ENCODE assay signal across 13 cellular contexts in genomic region chr10:44723654-44724053, GRCh38.
DNase-seq lines count a peak whose midpoint lies in the region; ATAC-seq and TF ChIP-seq lines count a peak whose summit lies in the region.
"Had no signal": no experiment of that assay in that cellular context is flagged by ENCODE, and none has a peak within 500 bp of the region (broad histone marks: within the 10 kb centered on the region; RNA-seq: fewer than 3 reads in every experiment).

No MANE protein-coding gene starts in this region.

- peak overlapping the region; percentile 19; the same call in 1 of the 2 replicates for H3K4me3 ChIP-seq in BLaER1
- H3K4me3 ChIP-seq in psoas muscle = no peak overlapping the region
- H3K4me3 ChIP-seq in ovary = no peak overlapping the region
- H3K4me3 ChIP-seq: dorsolateral prefrontal cortex had no signal

- TF ChIP-seq POLR2A in ovary (IDR thresholded peaks at IDR 0.05) = no peak

- ATAC-seq in psoas muscle = peak in 2 of 4 donors; percentile 24 to 44
- ATAC-seq: stimulated activated memory B cell treated with anti-CD40 and anti-IgM and Interleukin-4, amounts not matched to agents 10 μg/mL and 1 μg/mL and 100 μg/mL, for 72 hours had no signal

- intact Hi-C loops in psoas muscle (cut with DNase I) = no loop called here
- intact Hi-C loops in ovary (cut with DNase I) = no loop called here

- H3K9me3 Mint-ChIP-seq in activated naive CD8-positive, alpha-beta T cell treated with anti-CD3 and anti-CD28 coated beads for 36 hours = peaks cover 4% of the 10 kb centered on the region
- H3K9me3 Mint-ChIP-seq in activated T-cell treated with anti-CD3 and anti-CD28 coated beads, Interleukin-2, amount 50 U/mL, for 24 hours = peaks cover 6% of the 10 kb centered on the region

- no peak overlapping the region for H3K27ac ChIP-seq in BLaER1
- H3K27ac ChIP-seq in psoas muscle = no peak overlapping the region
- no peak overlapping the region for H3K27ac ChIP-seq in ovary
- H3K27ac ChIP-seq: dorsolateral prefrontal cortex had no signal

- no peaks in the 10 kb centered on the region for H3K27me3 ChIP-seq in BLaER1
- H3K27me3 ChIP-seq in psoas muscle (ENCODE audit: insufficient read depth in 3 of 3, low read length in 2 of 3) = no peaks in the 10 kb centered on the region
- H3K27me3 ChIP-seq in ovary = no peaks in the 10 kb centered on the region

- peak; percentile 92 for DNase-seq in RPMI7951 (ENCODE audit: low read depth)
- peak; percentile 51 for DNase-seq in fibroblast of peridontal ligament (ENCODE audit: extremely low read depth)
- DNase-seq in psoas muscle = peak; percentile 39 to 53
- no peak for DNase-seq in activated naive CD8-positive, alpha-beta T cell treated with anti-CD3 and anti-CD28 coated beads for 36 hours
- DNase-seq in activated T-cell treated with anti-CD3 and anti-CD28 coated beads, Interleukin-2, amount 50 U/mL, for 24 hours = no peak
- no peak for DNase-seq in ovary
- no peak for DNase-seq in ureter (ENCODE audit: low spot score)
- DNase-seq: CD4-positive, CD25-positive, alpha-beta regulatory T cell; dorsolateral prefrontal cortex; NCI-H2171 treated with DMSO at 0.1 percent for 48 hours had no signal

- H3K4me3 Mint-ChIP-seq in activated naive CD8-positive, alpha-beta T cell treated with anti-CD3 and anti-CD28 coated beads for 36 hours = no peak overlapping the region
- H3K4me3 Mint-ChIP-seq in activated T-cell treated with anti-CD3 and anti-CD28 coated beads, Interleukin-2, amount 50 U/mL, for 24 hours = no peak overlapping the region
- H3K4me3 Mint-ChIP-seq: activated naive CD4-positive, alpha-beta T cell treated with anti-CD3 and anti-CD28 coated beads, Interleukin-2, amount 50 U/mL, for 24 hours; CD4-positive, CD25-positive, alpha-beta regulatory T cell; stimulated activated memory B cell treated with anti-CD40 and anti-IgM and Interleukin-4, amounts not matched to agents 10 μg/mL and 1 μg/mL and 100 μg/mL, for 72 hours had no signal

- H3K4me1 ChIP-seq in BLaER1 (peaks cover 51% of the 10 kb centered on the region), psoas muscle (peaks cover 5% of the 10 kb centered on the region), ovary (ENCODE audit: insufficient read depth) (no peaks in the 10 kb centered on the region)

- no peak overlapping the region for H3K27ac Mint-ChIP-seq in activated naive CD8-positive, alpha-beta T cell treated with anti-CD3 and anti-CD28 coated beads for 36 hours
- no peak overlapping the region for H3K27ac Mint-ChIP-seq in activated T-cell treated with anti-CD3 and anti-CD28 coated beads, Interleukin-2, amount 50 U/mL, for 24 hours
- H3K27ac Mint-ChIP-seq: activated naive CD4-positive, alpha-beta T cell treated with anti-CD3 and anti-CD28 coated beads, Interleukin-2, amount 50 U/mL, for 24 hours; CD4-positive, CD25-positive, alpha-beta regulatory T cell; stimulated activated memory B cell treated with anti-CD40 and anti-IgM and Interleukin-4, amounts not matched to agents 10 μg/mL and 1 μg/mL and 100 μg/mL, for 72 hours had no signal

- H3K36me3 ChIP-seq in BLaER1 = no peaks in the 10 kb centered on the region
- H3K36me3 ChIP-seq in psoas muscle (ENCODE audit: insufficient read depth in 1 of 2, low read depth in 1 of 2) = no peaks in the 10 kb centered on the region
- no peaks in the 10 kb centered on the region for H3K36me3 ChIP-seq in ovary

- H4K20me1 ChIP-seq in BLaER1 = no peaks in the 10 kb centered on the region

- no peak for TF ChIP-seq EP300 in ovary (IDR thresholded peaks at IDR 0.05)

- H3K9me3 ChIP-seq in BLaER1 (peaks cover 5% of the 10 kb centered on the region; the same call in 1 of the 2 replicates), psoas muscle (no peaks in the 10 kb centered on the region), ovary (no peaks in the 10 kb centered on the region)

- TF ChIP-seq CTCF in psoas muscle (IDR thresholded peaks at IDR 0.05) = no peak
- TF ChIP-seq CTCF in ovary (IDR thresholded peaks at IDR 0.05) = no peak

- H3K9ac ChIP-seq in BLaER1 = no peak overlapping the region

- H3K27me3 Mint-ChIP-seq in activated naive CD8-positive, alpha-beta T cell treated with anti-CD3 and anti-CD28 coated beads for 36 hours = peaks cover 16% of the 10 kb centered on the region
- no peaks in the 10 kb centered on the region for H3K27me3 Mint-ChIP-seq in activated T-cell treated with anti-CD3 and anti-CD28 coated beads, Interleukin-2, amount 50 U/mL, for 24 hours
- H3K27me3 Mint-ChIP-seq: CD4-positive, CD25-positive, alpha-beta regulatory T cell; stimulated activated memory B cell treated with anti-CD40 and anti-IgM and Interleukin-4, amounts not matched to agents 10 μg/mL and 1 μg/mL and 100 μg/mL, for 72 hours had no signal

- peak overlapping the region; percentile 71 for H3K4me2 ChIP-seq in BLaER1

- H3K36me3 Mint-ChIP-seq in activated naive CD8-positive, alpha-beta T cell treated with anti-CD3 and anti-CD28 coated beads for 36 hours = no peaks in the 10 kb centered on the region
- no peaks in the 10 kb centered on the region for H3K36me3 Mint-ChIP-seq in activated T-cell treated with anti-CD3 and anti-CD28 coated beads, Interleukin-2, amount 50 U/mL, for 24 hours (ENCODE audit: low read depth)
- H3K36me3 Mint-ChIP-seq: activated naive CD4-positive, alpha-beta T cell treated with anti-CD3 and anti-CD28 coated beads, Interleukin-2, amount 50 U/mL, for 24 hours; CD4-positive, CD25-positive, alpha-beta regulatory T cell; stimulated activated memory B cell treated with anti-CD40 and anti-IgM and Interleukin-4, amounts not matched to agents 10 μg/mL and 1 μg/mL and 100 μg/mL, for 72 hours had no signal

- 37 to 47% (median 45%) methylated on average over 4 of the region's 4 CpGs for WGBS in psoas muscle, 3 donors
- WGBS in ovary, 3 donors = 65 to 85% (median 85%) methylated on average over 4 of the region's 4 CpGs

- H3K4me1 Mint-ChIP-seq in activated naive CD8-positive, alpha-beta T cell treated with anti-CD3 and anti-CD28 coated beads for 36 hours = no peaks in the 10 kb centered on the region
- H3K4me1 Mint-ChIP-seq in activated T-cell treated with anti-CD3 and anti-CD28 coated beads, Interleukin-2, amount 50 U/mL, for 24 hours (ENCODE audit: low read depth) = peaks cover 1% of the 10 kb centered on the region
- H3K4me1 Mint-ChIP-seq: activated naive CD4-positive, alpha-beta T cell treated with anti-CD3 and anti-CD28 coated beads, Interleukin-2, amount 50 U/mL, for 24 hours; CD4-positive, CD25-positive, alpha-beta regulatory T cell had no signal

Comparison
In these comparisons a context has a peak if more than half of its experiments do, and no peak if none do; other contexts are left out.
1. DNase-seq: peak in RPMI7951 (single experiment), fibroblast of peridontal ligament (single experiment) and psoas muscle (2 of 2); none in activated naive CD8-positive, alpha-beta T cell treated with anti-CD3 and anti-CD28 coated beads for 36 hours (single experiment), activated T-cell treated with anti-CD3 and anti-CD28 coated beads, Interleukin-2, amount 50 U/mL, for 24 hours (single experiment), ovary (0 of 5) and ureter (single experiment).